2 cellular contexts compared by ENCODE assay signal in the genomic region with DNA sequence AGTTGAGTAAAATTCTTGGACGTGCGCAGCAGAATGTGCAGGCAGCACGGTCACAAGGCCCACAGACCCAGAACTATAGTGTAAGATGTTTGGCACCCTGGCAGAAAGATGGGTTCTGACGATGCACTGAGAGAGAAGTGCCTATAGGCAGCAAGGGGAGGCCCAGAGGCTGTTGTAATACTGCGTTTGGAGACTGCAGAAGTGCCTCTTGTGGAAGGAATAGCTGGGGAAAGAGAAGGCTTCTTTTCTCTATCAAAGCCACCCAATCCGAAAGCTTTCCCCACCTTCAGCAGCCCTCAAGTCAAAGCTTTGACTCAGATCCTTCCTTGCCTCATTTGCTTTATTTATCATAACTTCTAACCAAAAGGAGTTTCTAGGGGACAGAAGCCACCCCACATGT.
TF ChIP-seq lines count a peak whose summit lies in the region.

No MANE protein-coding gene starts in this region.

TF ChIP-seq in HepG2, 621 proteins besides CTCF, POLR2A, EP300 and RAD21 (continued from another document):
- TF ChIP-seq, protein P1, sequence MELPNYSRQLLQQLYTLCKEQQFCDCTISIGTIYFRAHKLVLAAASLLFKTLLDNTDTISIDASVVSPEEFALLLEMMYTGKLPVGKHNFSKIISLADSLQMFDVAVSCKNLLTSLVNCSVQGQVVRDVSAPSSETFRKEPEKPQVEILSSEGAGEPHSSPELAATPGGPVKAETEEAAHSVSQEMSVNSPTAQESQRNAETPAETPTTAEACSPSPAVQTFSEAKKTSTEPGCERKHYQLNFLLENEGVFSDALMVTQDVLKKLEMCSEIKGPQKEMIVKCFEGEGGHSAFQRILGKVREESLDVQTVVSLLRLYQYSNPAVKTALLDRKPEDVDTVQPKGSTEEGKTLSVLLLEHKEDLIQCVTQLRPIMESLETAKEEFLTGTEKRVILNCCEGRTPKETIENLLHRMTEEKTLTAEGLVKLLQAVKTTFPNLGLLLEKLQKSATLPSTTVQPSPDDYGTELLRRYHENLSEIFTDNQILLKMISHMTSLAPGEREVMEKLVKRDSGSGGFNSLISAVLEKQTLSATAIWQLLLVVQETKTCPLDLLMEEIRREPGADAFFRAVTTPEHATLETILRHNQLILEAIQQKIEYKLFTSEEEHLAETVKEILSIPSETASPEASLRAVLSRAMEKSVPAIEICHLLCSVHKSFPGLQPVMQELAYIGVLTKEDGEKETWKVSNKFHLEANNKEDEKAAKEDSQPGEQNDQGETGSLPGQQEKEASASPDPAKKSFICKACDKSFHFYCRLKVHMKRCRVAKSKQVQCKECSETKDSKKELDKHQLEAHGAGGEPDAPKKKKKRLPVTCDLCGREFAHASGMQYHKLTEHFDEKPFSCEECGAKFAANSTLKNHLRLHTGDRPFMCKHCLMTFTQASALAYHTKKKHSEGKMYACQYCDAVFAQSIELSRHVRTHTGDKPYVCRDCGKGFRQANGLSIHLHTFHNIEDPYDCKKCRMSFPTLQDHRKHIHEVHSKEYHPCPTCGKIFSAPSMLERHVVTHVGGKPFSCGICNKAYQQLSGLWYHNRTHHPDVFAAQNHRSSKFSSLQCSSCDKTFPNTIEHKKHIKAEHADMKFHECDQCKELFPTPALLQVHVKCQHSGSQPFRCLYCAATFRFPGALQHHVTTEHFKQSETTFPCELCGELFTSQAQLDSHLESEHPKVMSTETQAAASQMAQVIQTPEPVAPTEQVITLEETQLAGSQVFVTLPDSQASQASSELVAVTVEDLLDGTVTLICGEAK (IDR thresholded peaks at IDR 0.05): no peak
- TF ChIP-seq, protein P1 (CRISPR knock-in tag; IDR thresholded peaks at IDR 0.05): no peak
- TF ChIP-seq ZNF326 (CRISPR knock-in tag; IDR thresholded peaks at IDR 0.05; ENCODE audit: borderline replicate concordance): no peak
- no peak for TF ChIP-seq KAT8 (CRISPR knock-in tag; IDR thresholded peaks at IDR 0.05)
- TF ChIP-seq, protein P2, sequence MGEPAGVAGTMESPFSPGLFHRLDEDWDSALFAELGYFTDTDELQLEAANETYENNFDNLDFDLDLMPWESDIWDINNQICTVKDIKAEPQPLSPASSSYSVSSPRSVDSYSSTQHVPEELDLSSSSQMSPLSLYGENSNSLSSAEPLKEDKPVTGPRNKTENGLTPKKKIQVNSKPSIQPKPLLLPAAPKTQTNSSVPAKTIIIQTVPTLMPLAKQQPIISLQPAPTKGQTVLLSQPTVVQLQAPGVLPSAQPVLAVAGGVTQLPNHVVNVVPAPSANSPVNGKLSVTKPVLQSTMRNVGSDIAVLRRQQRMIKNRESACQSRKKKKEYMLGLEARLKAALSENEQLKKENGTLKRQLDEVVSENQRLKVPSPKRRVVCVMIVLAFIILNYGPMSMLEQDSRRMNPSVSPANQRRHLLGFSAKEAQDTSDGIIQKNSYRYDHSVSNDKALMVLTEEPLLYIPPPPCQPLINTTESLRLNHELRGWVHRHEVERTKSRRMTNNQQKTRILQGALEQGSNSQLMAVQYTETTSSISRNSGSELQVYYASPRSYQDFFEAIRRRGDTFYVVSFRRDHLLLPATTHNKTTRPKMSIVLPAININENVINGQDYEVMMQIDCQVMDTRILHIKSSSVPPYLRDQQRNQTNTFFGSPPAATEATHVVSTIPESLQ (CRISPR knock-in tag; conservative IDR thresholded peaks at IDR 0.05): no peak
- no peak for TF ChIP-seq TBX3 (IDR thresholded peaks at IDR 0.05; ENCODE audit: borderline replicate concordance)
- no peak for TF ChIP-seq MTA3 (CRISPR knock-in tag; IDR thresholded peaks at IDR 0.05)

TF ChIP-seq in WTC11, 78 proteins besides CTCF, POLR2A, EP300 and RAD21 (continued from another document):
- TF ChIP-seq, protein P3, sequence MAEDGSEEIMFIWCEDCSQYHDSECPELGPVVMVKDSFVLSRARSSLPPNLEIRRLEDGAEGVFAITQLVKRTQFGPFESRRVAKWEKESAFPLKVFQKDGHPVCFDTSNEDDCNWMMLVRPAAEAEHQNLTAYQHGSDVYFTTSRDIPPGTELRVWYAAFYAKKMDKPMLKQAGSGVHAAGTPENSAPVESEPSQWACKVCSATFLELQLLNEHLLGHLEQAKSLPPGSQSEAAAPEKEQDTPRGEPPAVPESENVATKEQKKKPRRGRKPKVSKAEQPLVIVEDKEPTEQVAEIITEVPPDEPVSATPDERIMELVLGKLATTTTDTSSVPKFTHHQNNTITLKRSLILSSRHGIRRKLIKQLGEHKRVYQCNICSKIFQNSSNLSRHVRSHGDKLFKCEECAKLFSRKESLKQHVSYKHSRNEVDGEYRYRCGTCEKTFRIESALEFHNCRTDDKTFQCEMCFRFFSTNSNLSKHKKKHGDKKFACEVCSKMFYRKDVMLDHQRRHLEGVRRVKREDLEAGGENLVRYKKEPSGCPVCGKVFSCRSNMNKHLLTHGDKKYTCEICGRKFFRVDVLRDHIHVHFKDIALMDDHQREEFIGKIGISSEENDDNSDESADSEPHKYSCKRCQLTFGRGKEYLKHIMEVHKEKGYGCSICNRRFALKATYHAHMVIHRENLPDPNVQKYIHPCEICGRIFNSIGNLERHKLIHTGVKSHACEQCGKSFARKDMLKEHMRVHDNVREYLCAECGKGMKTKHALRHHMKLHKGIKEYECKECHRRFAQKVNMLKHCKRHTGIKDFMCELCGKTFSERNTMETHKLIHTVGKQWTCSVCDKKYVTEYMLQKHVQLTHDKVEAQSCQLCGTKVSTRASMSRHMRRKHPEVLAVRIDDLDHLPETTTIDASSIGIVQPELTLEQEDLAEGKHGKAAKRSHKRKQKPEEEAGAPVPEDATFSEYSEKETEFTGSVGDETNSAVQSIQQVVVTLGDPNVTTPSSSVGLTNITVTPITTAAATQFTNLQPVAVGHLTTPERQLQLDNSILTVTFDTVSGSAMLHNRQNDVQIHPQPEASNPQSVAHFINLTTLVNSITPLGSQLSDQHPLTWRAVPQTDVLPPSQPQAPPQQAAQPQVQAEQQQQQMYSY (CRISPR knock-in tag; IDR thresholded peaks at IDR 0.05): no peak
- TF ChIP-seq, protein P4, sequence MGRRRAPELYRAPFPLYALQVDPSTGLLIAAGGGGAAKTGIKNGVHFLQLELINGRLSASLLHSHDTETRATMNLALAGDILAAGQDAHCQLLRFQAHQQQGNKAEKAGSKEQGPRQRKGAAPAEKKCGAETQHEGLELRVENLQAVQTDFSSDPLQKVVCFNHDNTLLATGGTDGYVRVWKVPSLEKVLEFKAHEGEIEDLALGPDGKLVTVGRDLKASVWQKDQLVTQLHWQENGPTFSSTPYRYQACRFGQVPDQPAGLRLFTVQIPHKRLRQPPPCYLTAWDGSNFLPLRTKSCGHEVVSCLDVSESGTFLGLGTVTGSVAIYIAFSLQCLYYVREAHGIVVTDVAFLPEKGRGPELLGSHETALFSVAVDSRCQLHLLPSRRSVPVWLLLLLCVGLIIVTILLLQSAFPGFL (CRISPR knock-in tag; IDR thresholded peaks at IDR 0.05; ENCODE audit: borderline replicate concordance): no peak
- TF ChIP-seq, protein P2 (CRISPR knock-in tag; IDR thresholded peaks at IDR 0.05): no peak
- TF ChIP-seq ELF4 (CRISPR knock-in tag; IDR thresholded peaks at IDR 0.05; ENCODE audit: low read depth): no peak
- no peak for TF ChIP-seq OVOL2 (CRISPR knock-in tag; IDR thresholded peaks at IDR 0.05; ENCODE audit: borderline replicate concordance)
- TF ChIP-seq, protein P5, sequence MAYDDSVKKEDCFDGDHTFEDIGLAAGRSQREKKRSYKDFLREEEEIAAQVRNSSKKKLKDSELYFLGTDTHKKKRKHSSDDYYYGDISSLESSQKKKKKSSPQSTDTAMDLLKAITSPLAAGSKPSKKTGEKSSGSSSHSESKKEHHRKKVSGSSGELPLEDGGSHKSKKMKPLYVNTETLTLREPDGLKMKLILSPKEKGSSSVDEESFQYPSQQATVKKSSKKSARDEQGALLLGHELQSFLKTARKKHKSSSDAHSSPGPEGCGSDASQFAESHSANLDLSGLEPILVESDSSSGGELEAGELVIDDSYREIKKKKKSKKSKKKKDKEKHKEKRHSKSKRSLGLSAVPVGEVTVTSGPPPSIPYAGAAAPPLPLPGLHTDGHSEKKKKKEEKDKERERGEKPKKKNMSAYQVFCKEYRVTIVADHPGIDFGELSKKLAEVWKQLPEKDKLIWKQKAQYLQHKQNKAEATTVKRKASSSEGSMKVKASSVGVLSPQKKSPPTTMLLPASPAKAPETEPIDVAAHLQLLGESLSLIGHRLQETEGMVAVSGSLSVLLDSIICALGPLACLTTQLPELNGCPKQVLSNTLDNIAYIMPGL (CRISPR knock-in tag; IDR thresholded peaks at IDR 0.05): no peak
- TF ChIP-seq TCF7 (CRISPR knock-in tag; IDR thresholded peaks at IDR 0.05; ENCODE audit: low read depth): no peak
TF ChIP-seq in WTC11: peak in this region for 0.
